ENCODE assay signal across 1 cellular context in the genomic region with DNA sequence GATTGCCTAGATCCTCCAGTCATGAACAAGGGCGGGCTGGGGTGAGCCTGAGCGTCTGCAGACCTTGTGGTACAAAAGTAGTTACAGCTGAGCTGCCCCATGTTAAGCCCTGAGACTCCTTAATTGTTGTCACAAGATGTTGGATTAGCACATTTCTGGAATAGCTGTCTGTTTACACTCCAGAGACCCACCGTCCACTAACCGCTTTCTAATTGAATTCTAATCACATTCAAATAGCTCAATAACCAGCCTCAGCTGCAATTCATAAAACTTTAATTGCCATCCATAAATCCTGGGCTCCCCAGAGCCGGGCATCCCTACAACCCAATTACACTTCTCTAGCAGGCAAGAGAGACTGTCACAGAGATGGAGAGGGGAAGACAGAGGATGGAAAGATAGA.
TF ChIP-seq lines count a peak whose summit lies in the region.

No MANE protein-coding gene starts in this region.

TF ChIP-seq in H1, 55 proteins besides CTCF, POLR2A, EP300 and RAD21:
- TF ChIP-seq, protein P1, sequence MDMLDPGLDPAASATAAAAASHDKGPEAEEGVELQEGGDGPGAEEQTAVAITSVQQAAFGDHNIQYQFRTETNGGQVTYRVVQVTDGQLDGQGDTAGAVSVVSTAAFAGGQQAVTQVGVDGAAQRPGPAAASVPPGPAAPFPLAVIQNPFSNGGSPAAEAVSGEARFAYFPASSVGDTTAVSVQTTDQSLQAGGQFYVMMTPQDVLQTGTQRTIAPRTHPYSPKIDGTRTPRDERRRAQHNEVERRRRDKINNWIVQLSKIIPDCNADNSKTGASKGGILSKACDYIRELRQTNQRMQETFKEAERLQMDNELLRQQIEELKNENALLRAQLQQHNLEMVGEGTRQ (IDR thresholded peaks at IDR 0.05; ENCODE audit: low read length), result no peak
